ENCODE assay signal across 1 cellular context in genomic region chr1:203660931-203661484, GRCh38.
TF ChIP-seq lines count a peak whose summit lies in the region.

No MANE protein-coding gene starts in this region.

TF ChIP-seq in HepG2, 621 proteins besides CTCF, POLR2A, EP300 and RAD21:
- TF ChIP-seq E2F2 (CRISPR knock-in tag; IDR thresholded peaks at IDR 0.05; ENCODE audit: borderline replicate concordance) (no peak), ZNF891 (CRISPR knock-in tag; IDR thresholded peaks at IDR 0.05) (no peak), NBN (conservative IDR thresholded peaks at IDR 0.05) (no peak), STAT6 (CRISPR knock-in tag; IDR thresholded peaks at IDR 0.05; ENCODE audit: borderline replicate concordance) (no peak), ZNF724P (CRISPR knock-in tag; IDR thresholded peaks at IDR 0.05; ENCODE audit: borderline replicate concordance) (no peak), ZNF619 (CRISPR knock-in tag; IDR thresholded peaks at IDR 0.05) (no peak), ZNF317 (CRISPR knock-in tag; IDR thresholded peaks at IDR 0.05) (no peak), HOMEZ (CRISPR knock-in tag; IDR thresholded peaks at IDR 0.05; ENCODE audit: low read depth) (no peak), FOXK2 (IDR thresholded peaks at IDR 0.05) (no peak), MED13 (CRISPR knock-in tag; IDR thresholded peaks at IDR 0.05) (no peak), TEAD3 (CRISPR knock-in tag; optimal IDR thresholded peaks at IDR 0.05; ENCODE audit: borderline replicate concordance) (no peak)
TF ChIP-seq in HepG2: peak in this region for 0.
